22 cellular contexts compared by ENCODE assay signal in the genomic region with DNA sequence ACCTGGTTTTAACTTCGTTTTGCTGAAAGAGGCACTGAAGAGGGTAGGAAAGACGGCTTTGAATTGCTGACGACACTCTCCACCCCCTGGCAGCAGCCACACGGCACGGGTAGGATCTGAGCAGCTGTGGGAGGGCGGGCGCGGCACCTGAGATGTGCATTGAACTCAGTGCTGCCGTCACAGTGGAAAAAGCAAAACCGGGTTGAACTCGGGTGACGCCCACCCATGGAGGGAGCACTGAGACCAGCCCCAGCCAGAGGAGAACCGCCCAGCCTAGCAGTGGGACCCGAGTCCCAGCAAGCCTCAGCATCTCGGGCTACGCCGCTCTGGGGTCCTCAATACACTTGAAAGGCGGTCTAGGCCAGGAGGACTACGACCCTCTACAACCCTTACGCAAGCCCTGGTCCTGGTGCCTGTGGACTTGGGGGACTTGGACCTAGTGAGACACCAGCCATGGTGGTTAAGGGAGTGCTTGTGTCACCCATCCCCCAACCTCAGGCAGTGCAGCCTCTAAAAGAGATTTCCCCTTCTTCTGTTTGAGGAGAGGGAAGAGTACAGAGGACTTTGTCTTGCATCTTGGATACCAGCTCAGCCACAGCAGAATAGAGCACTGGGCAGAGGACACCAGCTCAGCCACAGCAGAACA.
"Had no signal": no experiment of that assay in that cellular context is flagged by ENCODE, and none has a peak within 500 bp of the region (broad histone marks: within the 10 kb centered on the region; RNA-seq: fewer than 3 reads in every experiment).

No MANE protein-coding gene starts in this region.

- H3K9me3 Mint-ChIP-seq: activated CD4-positive, alpha-beta T cell treated with anti-CD3 and anti-CD28 coated beads, Interleukin-2, amount 10 ng/mL, durations not matched to agents 7 days and 5 days; activated naive CD4-positive, alpha-beta T cell treated with anti-CD3 and anti-CD28 coated beads for 36 hours; activated T-cell treated with anti-CD3 and anti-CD28 coated beads, Interleukin-2, amount 50 U/mL, for 4 hours; central memory CD8-positive, alpha-beta T cell; naive thymus-derived CD4-positive, alpha-beta T cell had no signal

- H3K4me1 ChIP-seq: left lung, neural progenitor cell, psoas muscle, testis, upper lobe of left lung had no signal

- H3K79me2 ChIP-seq: hepatocyte had no signal

- H3K27ac Mint-ChIP-seq: activated CD4-positive, alpha-beta T cell treated with anti-CD3 and anti-CD28 coated beads, Interleukin-2, amount 10 ng/mL, durations not matched to agents 7 days and 5 days; activated naive CD4-positive, alpha-beta T cell treated with anti-CD3 and anti-CD28 coated beads for 36 hours; naive thymus-derived CD4-positive, alpha-beta T cell; neural progenitor cell had no signal

- H3K27me3 Mint-ChIP-seq: activated CD4-positive, alpha-beta T cell treated with anti-CD3 and anti-CD28 coated beads, Interleukin-2, amount 10 ng/mL, durations not matched to agents 7 days and 5 days; central memory CD8-positive, alpha-beta T cell had no signal

- H3K4me1 Mint-ChIP-seq: activated CD4-positive, alpha-beta T cell treated with anti-CD3 and anti-CD28 coated beads, Interleukin-2, amount 10 ng/mL, durations not matched to agents 7 days and 5 days; neural progenitor cell had no signal

- H3K4me3 Mint-ChIP-seq: activated CD4-positive, alpha-beta T cell treated with anti-CD3 and anti-CD28 coated beads, Interleukin-2, amount 10 ng/mL, durations not matched to agents 7 days and 5 days; activated naive CD4-positive, alpha-beta T cell treated with anti-CD3 and anti-CD28 coated beads for 36 hours; activated T-cell treated with anti-CD3 and anti-CD28 coated beads, Interleukin-2, amount 50 U/mL, for 4 hours; central memory CD8-positive, alpha-beta T cell; naive thymus-derived CD4-positive, alpha-beta T cell; neural progenitor cell had no signal

- H3K4me3 ChIP-seq: coronary artery, esophagus squamous epithelium, hepatocyte, left lung, neural progenitor cell, ovary, psoas muscle, smooth muscle cell, testis, upper lobe of left lung had no signal

- H3K36me3 ChIP-seq: brain microvascular endothelial cell, esophagus squamous epithelium, left lung, neural progenitor cell, ovary, upper lobe of left lung had no signal

- ATAC-seq: activated T-cell treated with anti-CD3 and anti-CD28 coated beads, Interleukin-2, amount 50 U/mL, for 4 hours; left lung; naive thymus-derived CD4-positive, alpha-beta T cell; psoas muscle; sciatic nerve had no signal

- DNase-seq: activated CD4-positive, alpha-beta T cell treated with anti-CD3 and anti-CD28 coated beads, Interleukin-2, amount 10 ng/mL, durations not matched to agents 7 days and 5 days; activated CD8-positive, alpha-beta memory T cell treated with anti-CD3 and anti-CD28 coated beads, Interleukin-2, amount 50 U/mL, for 4 hours; activated naive CD4-positive, alpha-beta T cell treated with anti-CD3 and anti-CD28 coated beads for 36 hours; activated T-cell treated with anti-CD3 and anti-CD28 coated beads, Interleukin-2, amount 50 U/mL, for 4 hours; brain microvascular endothelial cell; esophagus squamous epithelium; islet precursor cell; left lung; mammary epithelial cell; ovary; stimulated activated CD4-positive, alpha-beta T cell treated with anti-CD3 and anti-CD28 coated beads, Interleukin-4, amount 100 ng/mL, for 1 hour; T1000; testis had no signal

- H3K9ac ChIP-seq: neural progenitor cell had no signal

- H3K27ac ChIP-seq: brain microvascular endothelial cell, coronary artery, esophagus squamous epithelium, hepatocyte, left lung, neural progenitor cell, ovary, psoas muscle, testis, upper lobe of left lung had no signal

- H3K4me2 ChIP-seq: hepatocyte, neural progenitor cell, smooth muscle cell had no signal

- H3K9me3 ChIP-seq: esophagus squamous epithelium, left lung, ovary, testis, upper lobe of left lung had no signal

- H3K27me3 ChIP-seq: brain microvascular endothelial cell, esophagus squamous epithelium, hepatocyte, left lung, neural progenitor cell, ovary, testis, upper lobe of left lung had no signal

- H2AFZ ChIP-seq: hepatocyte, neural progenitor cell had no signal
